ENCODE assay signal across 8 cellular contexts in the genomic region with DNA sequence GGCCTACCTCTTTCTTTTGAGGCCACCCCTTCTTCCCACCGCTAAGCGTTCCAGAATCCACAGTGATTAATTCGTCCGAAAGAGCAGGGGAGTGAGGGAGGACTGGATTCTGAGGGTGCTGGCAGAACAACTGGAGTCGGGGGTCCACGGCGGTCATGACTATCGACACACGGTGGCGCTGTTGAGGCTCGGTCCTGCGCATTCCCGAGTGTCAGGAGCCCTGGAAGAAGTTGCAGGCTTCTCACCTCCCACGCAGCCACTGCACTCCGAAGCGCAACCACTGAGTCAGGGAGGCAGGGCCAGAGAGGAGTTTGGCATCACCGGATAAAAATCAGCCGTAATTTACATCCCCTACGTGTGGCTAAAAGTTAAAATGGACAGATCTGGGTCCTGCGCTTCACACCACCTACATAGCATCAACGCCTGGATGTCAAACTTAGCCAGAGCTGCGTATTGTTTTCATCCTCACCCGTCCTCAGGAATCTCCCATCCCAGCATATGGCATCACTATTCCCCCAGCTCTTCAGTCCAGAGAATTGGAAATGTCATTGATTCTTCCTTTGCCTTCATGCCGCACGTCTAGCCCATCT. TPM values are rescaled to one million over a fixed set of nuclear protein-coding genes. Genes with fewer than 3 reads are reported as not detected.
DNase-seq lines count a peak whose midpoint lies in the region; ATAC-seq and TF ChIP-seq lines count a peak whose summit lies in the region.

No MANE protein-coding gene starts in this region.

- DNase-seq in NCI-H2029 treated with DMSO at 0.1 percent for 48 hours (lab: John Stamatoyannopoulos, UW) (peak; percentile 25), cerebellar cortex (ENCODE audit: low spot score) (peak; percentile 75), left lobe of liver (ENCODE audit: low spot score) (peak; percentile 79), NCI-H1105 treated with DMSO at 0.1 percent for 48 hours (lab: John Stamatoyannopoulos, UW) (no peak)
- DNase-seq in activated CD4-positive, alpha-beta T cell treated with anti-CD3 and anti-CD28 coated beads for 48 hours: peak; percentile 89
- DNase-seq in stimulated activated CD4-positive, alpha-beta T cell treated with anti-CD3 and anti-CD28 coated beads, Interleukin-4, amount 100 ng/mL, for 24 hours: peak; percentile 88

- ATAC-seq in left lobe of liver (peak; percentile 99), GM19463 (IDR thresholded peaks at IDR 0.05; ENCODE audit: unreplicated experiment) (no peak)

- TF ChIP-seq CTCF in GM12873 (IDR thresholded peaks at IDR 0.05; ENCODE audit: insufficient read depth, low read depth, low read length, missing control alignments): peak; percentile 89

RNA-seq across cellular contexts. Expression of gene CTSF, which starts 10.7 kb away (rescaled TPM):
- 45.5 TPM for total RNA-seq in left lobe of liver

RNA-seq across cellular contexts. Expression of gene CCDC87, which starts 13.8 kb away (rescaled TPM):
- 0.10 TPM for total RNA-seq in left lobe of liver

RNA-seq across cellular contexts. Expression of gene CCS, which starts 13.9 kb away (rescaled TPM):
- 68.5 TPM for total RNA-seq in left lobe of liver

RNA-seq across cellular contexts. Expression of gene ACTN3, which starts 32.4 kb away (rescaled TPM):
- total RNA-seq in left lobe of liver: not detected

RNA-seq across cellular contexts. Expression of gene ZDHHC24, which starts 33.3 kb away (rescaled TPM):
- 6.9 TPM for total RNA-seq in left lobe of liver
